1 cellular context compared by ENCODE assay signal in genomic region chr1:16612332-16613172, GRCh38.
TF ChIP-seq lines count a peak whose summit lies in the region.

No MANE protein-coding gene starts in this region.

TF ChIP-seq in K562, 482 proteins besides CTCF, POLR2A, EP300 and RAD21 (continued from another document):
- TF ChIP-seq, protein P1, sequence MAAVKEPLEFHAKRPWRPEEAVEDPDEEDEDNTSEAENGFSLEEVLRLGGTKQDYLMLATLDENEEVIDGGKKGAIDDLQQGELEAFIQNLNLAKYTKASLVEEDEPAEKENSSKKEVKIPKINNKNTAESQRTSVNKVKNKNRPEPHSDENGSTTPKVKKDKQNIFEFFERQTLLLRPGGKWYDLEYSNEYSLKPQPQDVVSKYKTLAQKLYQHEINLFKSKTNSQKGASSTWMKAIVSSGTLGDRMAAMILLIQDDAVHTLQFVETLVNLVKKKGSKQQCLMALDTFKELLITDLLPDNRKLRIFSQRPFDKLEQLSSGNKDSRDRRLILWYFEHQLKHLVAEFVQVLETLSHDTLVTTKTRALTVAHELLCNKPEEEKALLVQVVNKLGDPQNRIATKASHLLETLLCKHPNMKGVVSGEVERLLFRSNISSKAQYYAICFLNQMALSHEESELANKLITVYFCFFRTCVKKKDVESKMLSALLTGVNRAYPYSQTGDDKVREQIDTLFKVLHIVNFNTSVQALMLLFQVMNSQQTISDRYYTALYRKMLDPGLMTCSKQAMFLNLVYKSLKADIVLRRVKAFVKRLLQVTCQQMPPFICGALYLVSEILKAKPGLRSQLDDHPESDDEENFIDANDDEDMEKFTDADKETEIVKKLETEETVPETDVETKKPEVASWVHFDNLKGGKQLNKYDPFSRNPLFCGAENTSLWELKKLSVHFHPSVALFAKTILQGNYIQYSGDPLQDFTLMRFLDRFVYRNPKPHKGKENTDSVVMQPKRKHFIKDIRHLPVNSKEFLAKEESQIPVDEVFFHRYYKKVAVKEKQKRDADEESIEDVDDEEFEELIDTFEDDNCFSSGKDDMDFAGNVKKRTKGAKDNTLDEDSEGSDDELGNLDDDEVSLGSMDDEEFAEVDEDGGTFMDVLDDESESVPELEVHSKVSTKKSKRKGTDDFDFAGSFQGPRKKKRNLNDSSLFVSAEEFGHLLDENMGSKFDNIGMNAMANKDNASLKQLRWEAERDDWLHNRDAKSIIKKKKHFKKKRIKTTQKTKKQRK (IDR thresholded peaks at IDR 0.05; ENCODE audit: borderline replicate concordance, low read depth, low read length) = no peak
- TF ChIP-seq XRCC3 (IDR thresholded peaks at IDR 0.05) (no peak), XRCC5 (IDR thresholded peaks at IDR 0.05; ENCODE audit: low read depth, low read length) (no peak), SLC30A9 (CRISPR knock-in tag; IDR thresholded peaks at IDR 0.05) (no peak), EWSR1 (IDR thresholded peaks at IDR 0.05; ENCODE audit: borderline replicate concordance, low read depth, partially characterized antibody) (no peak), SETDB1 (IDR thresholded peaks at IDR 0.05; ENCODE audit: low read length) (no peak), CHCHD3 (CRISPR knock-in tag; IDR thresholded peaks at IDR 0.05) (no peak), RHOXF2B (CRISPR knock-in tag; conservative IDR thresholded peaks at IDR 0.05) (peak; percentile 92)
